ENCODE assay signal across 1 cellular context in the genomic region with DNA sequence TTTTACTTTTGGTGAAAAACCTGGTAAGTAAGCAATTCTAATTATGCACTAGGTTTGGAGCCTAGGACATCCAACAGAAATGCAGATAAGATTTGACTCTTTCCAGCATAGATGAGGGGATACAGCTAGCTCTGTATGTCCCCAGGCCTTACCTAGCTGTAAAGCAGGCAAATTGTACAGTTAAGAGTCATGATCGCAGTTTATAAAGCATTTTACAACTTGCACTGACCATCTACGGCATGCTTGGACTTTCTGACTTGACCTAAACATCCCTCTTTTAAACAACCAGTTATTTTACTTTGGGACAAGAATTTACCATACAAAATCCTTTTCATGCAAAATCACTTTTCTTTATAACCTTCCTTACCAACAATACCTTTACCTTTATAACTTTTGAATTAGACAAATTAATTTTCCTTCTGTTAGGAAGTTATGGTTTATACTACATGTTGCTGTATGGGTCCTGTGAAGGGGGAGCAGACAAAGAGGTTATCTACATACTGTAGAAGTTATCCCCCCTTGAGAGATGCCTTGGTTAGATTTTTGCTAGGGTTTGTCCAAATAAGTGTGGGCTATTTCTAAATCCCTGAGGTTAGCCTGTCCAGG.
TF ChIP-seq lines count a peak whose summit lies in the region.

No MANE protein-coding gene starts in this region.

TF ChIP-seq in HepG2, 621 proteins besides CTCF, POLR2A, EP300 and RAD21 (continued from another document):
- TF ChIP-seq, protein P1, sequence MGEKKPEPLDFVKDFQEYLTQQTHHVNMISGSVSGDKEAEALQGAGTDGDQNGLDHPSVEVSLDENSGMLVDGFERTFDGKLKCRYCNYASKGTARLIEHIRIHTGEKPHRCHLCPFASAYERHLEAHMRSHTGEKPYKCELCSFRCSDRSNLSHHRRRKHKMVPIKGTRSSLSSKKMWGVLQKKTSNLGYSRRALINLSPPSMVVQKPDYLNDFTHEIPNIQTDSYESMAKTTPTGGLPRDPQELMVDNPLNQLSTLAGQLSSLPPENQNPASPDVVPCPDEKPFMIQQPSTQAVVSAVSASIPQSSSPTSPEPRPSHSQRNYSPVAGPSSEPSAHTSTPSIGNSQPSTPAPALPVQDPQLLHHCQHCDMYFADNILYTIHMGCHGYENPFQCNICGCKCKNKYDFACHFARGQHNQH (CRISPR knock-in tag; IDR thresholded peaks at IDR 0.05) = no peak
- TF ChIP-seq SNAI1 (CRISPR knock-in tag; IDR thresholded peaks at IDR 0.05; ENCODE audit: borderline replicate concordance) = no peak
- TF ChIP-seq ZNF567 (CRISPR knock-in tag; IDR thresholded peaks at IDR 0.05; ENCODE audit: borderline replicate concordance) = no peak
- no peak for TF ChIP-seq TOE1 (CRISPR knock-in tag; IDR thresholded peaks at IDR 0.05)
- no peak for TF ChIP-seq ZFP37 (CRISPR knock-in tag; IDR thresholded peaks at IDR 0.05; ENCODE audit: borderline replicate concordance)
- TF ChIP-seq ZNF496 (CRISPR knock-in tag; IDR thresholded peaks at IDR 0.05; ENCODE audit: insufficient replicate concordance) = no peak
- no peak for TF ChIP-seq RXRB (CRISPR knock-in tag; IDR thresholded peaks at IDR 0.05; ENCODE audit: borderline replicate concordance)
TF ChIP-seq in HepG2: peak in this region for 5.
